12 cellular contexts compared by ENCODE assay signal in genomic region chr7:29779017-29779416, GRCh38. TPM values are rescaled to one million over a fixed set of nuclear protein-coding genes. Genes with fewer than 3 reads are reported as not detected.
"Had no signal": no experiment of that assay in that cellular context is flagged by ENCODE, and none has a peak within 500 bp of the region (broad histone marks: within the 10 kb centered on the region; RNA-seq: fewer than 3 reads in every experiment).

No MANE protein-coding gene starts in this region.

- H3K4me1 ChIP-seq: HAP-1 had no signal

- FAIRE-seq: H1, H54 had no signal

- H3K9ac ChIP-seq: GM23248 had no signal

- H3K36me3 ChIP-seq: HAP-1 had no signal

- DNase-seq: GM23248, GOT3, H7, H9, HCEC 1CT, HFFc6 had no signal

- H3K9me3 ChIP-seq: HAP-1 had no signal

- ATAC-seq: GM23338, HCT116 had no signal

- H3K27ac ChIP-seq: GM23248 had no signal

- H2AFZ ChIP-seq: GM23248, GM23338 had no signal

- H3K4me2 ChIP-seq: GM23338 had no signal

- H3K4me3 ChIP-seq: GM23248, GM23338, HAP-1 had no signal

RNA-seq across cellular contexts. Expression of gene WIPF3, which starts 27.3 kb away (rescaled TPM):
- total RNA-seq: GM23248, H4, HFFc6 had no signal
- polyA plus RNA-seq: GM23248 had no signal
